Comparison of ENCODE assay signal across 8 cellular contexts in genomic region chr12:93676408-93677194, GRCh38.
DNase-seq lines count a peak whose midpoint lies in the region; ATAC-seq, FAIRE-seq and TF ChIP-seq lines count a peak whose summit lies in the region.

No MANE protein-coding gene starts in this region.

- no peak for ATAC-seq in GM19395 (IDR thresholded peaks at IDR 0.05; ENCODE audit: unreplicated experiment)

- peak overlapping the region; percentile 44 for H3K4me3 ChIP-seq in GM12875 (ENCODE audit: low read depth, low read length)

- H3K9me3 Mint-ChIP-seq in nephron progenitor cell, result no peaks in the 10 kb centered on the region

- peak overlapping the region; percentile 94 for H3K4me3 Mint-ChIP-seq in nephron progenitor cell

- H3K36me3 Mint-ChIP-seq in nephron progenitor cell (ENCODE audit: low read depth), result no peaks in the 10 kb centered on the region

- TF ChIP-seq CTCF in GM12875 (IDR thresholded peaks at IDR 0.05; ENCODE audit: borderline replicate concordance, insufficient read depth, low read depth, low read length) (no peak), nephron progenitor cell (IDR thresholded peaks at IDR 0.05) (no peak)

- H3K4me1 Mint-ChIP-seq in nephron progenitor cell, result peaks cover 36% of the 10 kb centered on the region

- no peak for TF ChIP-seq POLR2A in H54 (IDR thresholded peaks at IDR 0.05; ENCODE audit: low read depth, low read length)

- H3K27ac Mint-ChIP-seq in nephron progenitor cell, result peak overlapping the region; percentile 100

- peak; percentile 61 for DNase-seq in NCI-H146 treated with DMSO at 0.1 percent for 48 hours (lab: John Stamatoyannopoulos, UW; ENCODE audit: unreplicated experiment)
- no peak for DNase-seq in nephron progenitor cell
- DNase-seq in SHP77 treated with DMSO at 0.1 percent for 48 hours (lab: John Stamatoyannopoulos, UW), result no peak
- no peak for DNase-seq in NCI-H526 treated with DMSO at 0.1 percent for 48 hours (lab: John Stamatoyannopoulos, UW)
- no peak for DNase-seq in H54 (ENCODE audit: insufficient read length, low spot score)

- no peak for FAIRE-seq in H54 (lab: Jason Lieb, UNC)

- peak overlapping the region; percentile 94 for H3K27ac ChIP-seq in cingulate gyrus (ENCODE audit: low read depth, low read length)

- peaks cover 9% of the 10 kb centered on the region for H3K27me3 Mint-ChIP-seq in nephron progenitor cell (ENCODE audit: low read depth, poor library complexity)
